17 cellular contexts compared by ENCODE assay signal in the genomic region with DNA sequence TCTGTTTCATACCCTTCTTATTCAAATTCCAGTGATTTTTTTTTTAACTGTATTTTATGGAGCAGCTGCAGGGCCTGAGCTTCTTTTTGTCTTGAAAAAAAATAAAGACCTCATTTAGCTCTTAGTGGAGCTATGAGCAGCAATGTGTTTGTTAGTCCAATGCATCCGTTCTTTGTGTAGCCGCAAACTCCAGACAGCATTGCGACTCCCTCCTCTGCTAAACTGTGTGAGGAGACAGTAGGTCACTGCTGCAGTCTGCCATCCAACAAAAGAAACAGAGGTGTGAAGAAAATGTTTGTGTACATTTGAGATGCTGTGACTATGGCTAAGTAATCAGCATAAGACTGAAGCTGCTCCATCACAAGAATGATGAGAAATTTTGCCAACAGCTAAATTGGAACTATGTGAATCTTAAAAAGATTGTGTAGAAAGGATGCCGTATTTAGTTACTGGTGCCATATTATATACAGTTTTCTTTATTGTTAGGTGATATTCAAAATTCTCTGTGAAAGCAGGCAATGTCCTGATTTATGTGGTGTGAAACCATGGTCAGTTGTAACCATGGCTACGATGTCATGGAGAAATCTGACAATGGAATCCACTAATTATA.
"Had no signal": no experiment of that assay in that cellular context is flagged by ENCODE, and none has a peak within 500 bp of the region (broad histone marks: within the 10 kb centered on the region; RNA-seq: fewer than 3 reads in every experiment).

No MANE protein-coding gene starts in this region.

- H3K36me3 Mint-ChIP-seq: activated naive CD4-positive, alpha-beta T cell treated with anti-CD3 and anti-CD28 coated beads, Interleukin-2, amount 50 U/mL, for 24 hours had no signal

- H3K27me3 Mint-ChIP-seq: activated CD4-positive, alpha-beta memory T cell treated with anti-CD3 and anti-CD28 coated beads, Interleukin-2, amount 10 ng/mL, durations not matched to agents 7 days and 5 days; activated CD4-positive, alpha-beta T cell treated with anti-CD3 and anti-CD28 coated beads for 36 hours; activated naive CD4-positive, alpha-beta T cell treated with anti-CD3 and anti-CD28 coated beads, Interleukin-2, amount 50 U/mL, for 24 hours; stimulated activated naive CD8-positive, alpha-beta T cell treated with anti-CD3 and anti-CD28 coated beads, Interleukin-15, Interleukin-2, amounts not matched to agents 100 ng/mL and 50 ng/mL, for 24 hours had no signal

- H3K4me1 Mint-ChIP-seq: activated CD4-positive, alpha-beta memory T cell treated with anti-CD3 and anti-CD28 coated beads, Interleukin-2, amount 10 ng/mL, durations not matched to agents 7 days and 5 days; activated CD4-positive, alpha-beta T cell treated with anti-CD3 and anti-CD28 coated beads for 36 hours; activated naive CD4-positive, alpha-beta T cell treated with anti-CD3 and anti-CD28 coated beads, Interleukin-2, amount 50 U/mL, for 24 hours; nephron had no signal

- H3K36me3 ChIP-seq: adrenal gland, cardiac muscle cell, gastroesophageal sphincter, right lobe of liver, WERI-Rb-1 had no signal

- H3K27ac ChIP-seq: adrenal gland, cardiac muscle cell, gastroesophageal sphincter, psoas muscle, right lobe of liver, testis, WERI-Rb-1 had no signal

- DNase-seq: activated CD4-positive, alpha-beta memory T cell treated with anti-CD3 and anti-CD28 coated beads, Interleukin-2, amount 10 ng/mL, durations not matched to agents 7 days and 5 days; activated CD4-positive, alpha-beta T cell treated with anti-CD3 and anti-CD28 coated beads for 36 hours; activated effector memory CD4-positive, alpha-beta T cell treated with Interleukin-2 at 50 U/mL for 16 hours; activated T-cell treated with anti-CD3 and anti-CD28 coated beads, Interleukin-2, amount 50 U/mL, for 4 hours; adrenal gland; erythroblast; islet precursor cell; mammary epithelial cell; psoas muscle; right lobe of liver; testis; WERI-Rb-1 had no signal

- H3K27ac Mint-ChIP-seq: activated CD4-positive, alpha-beta memory T cell treated with anti-CD3 and anti-CD28 coated beads, Interleukin-2, amount 10 ng/mL, durations not matched to agents 7 days and 5 days; activated CD4-positive, alpha-beta T cell treated with anti-CD3 and anti-CD28 coated beads for 36 hours; activated naive CD4-positive, alpha-beta T cell treated with anti-CD3 and anti-CD28 coated beads, Interleukin-2, amount 50 U/mL, for 24 hours; stimulated activated naive CD8-positive, alpha-beta T cell treated with anti-CD3 and anti-CD28 coated beads, Interleukin-15, Interleukin-2, amounts not matched to agents 100 ng/mL and 50 ng/mL, for 24 hours had no signal

- H3K27me3 ChIP-seq: adrenal gland, cardiac muscle cell, gastroesophageal sphincter, right lobe of liver, testis had no signal

- H3K4me1 ChIP-seq: adrenal gland, gastroesophageal sphincter, psoas muscle, right lobe of liver, testis had no signal

- H3K4me3 Mint-ChIP-seq: activated CD4-positive, alpha-beta memory T cell treated with anti-CD3 and anti-CD28 coated beads, Interleukin-2, amount 10 ng/mL, durations not matched to agents 7 days and 5 days; activated CD4-positive, alpha-beta T cell treated with anti-CD3 and anti-CD28 coated beads for 36 hours; activated naive CD4-positive, alpha-beta T cell treated with anti-CD3 and anti-CD28 coated beads, Interleukin-2, amount 50 U/mL, for 24 hours; activated T-cell treated with anti-CD3 and anti-CD28 coated beads, Interleukin-2, amount 50 U/mL, for 4 hours; nephron; stimulated activated naive CD8-positive, alpha-beta T cell treated with anti-CD3 and anti-CD28 coated beads, Interleukin-15, Interleukin-2, amounts not matched to agents 100 ng/mL and 50 ng/mL, for 24 hours had no signal

- H3K4me3 ChIP-seq: adrenal gland, cardiac muscle cell, gastroesophageal sphincter, psoas muscle, right lobe of liver, testis had no signal

- H3K9me3 Mint-ChIP-seq: activated CD4-positive, alpha-beta memory T cell treated with anti-CD3 and anti-CD28 coated beads, Interleukin-2, amount 10 ng/mL, durations not matched to agents 7 days and 5 days; nephron had no signal

- H3K9me3 ChIP-seq: adrenal gland, gastroesophageal sphincter, right lobe of liver, testis had no signal
